18 cellular contexts compared by ENCODE assay signal in the genomic region with DNA sequence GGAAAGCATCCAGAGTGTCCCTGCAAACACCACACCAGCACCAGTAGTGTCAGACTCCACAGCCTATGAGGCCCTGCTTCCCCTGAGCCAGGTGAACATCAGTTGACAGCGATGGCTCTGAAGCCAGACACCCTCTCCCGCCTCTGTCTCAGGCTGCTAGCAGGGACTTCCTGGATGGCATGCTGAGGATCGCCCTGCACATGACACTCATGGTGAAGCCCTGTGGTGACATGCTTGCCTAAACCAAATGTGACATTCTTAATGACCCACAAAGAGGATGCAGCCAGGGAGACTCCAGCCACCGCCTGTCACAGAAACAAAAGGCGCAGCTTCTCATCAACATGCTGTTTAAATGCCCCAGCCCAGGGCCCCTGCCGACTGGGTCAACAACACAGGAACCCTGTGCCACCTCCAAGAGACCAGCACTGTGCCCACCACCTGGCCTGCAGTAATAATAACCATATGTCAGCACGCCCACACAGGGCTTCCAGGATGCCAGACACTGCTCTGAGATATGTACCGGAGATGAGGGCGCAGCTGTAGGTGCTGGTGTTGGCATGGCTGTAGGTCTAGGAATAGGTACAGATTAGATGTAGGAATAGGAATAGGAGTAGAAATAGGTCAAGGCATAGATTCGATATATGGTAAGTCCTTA.
DNase-seq lines count a peak whose midpoint lies in the region; ATAC-seq and TF ChIP-seq lines count a peak whose summit lies in the region.
"Had no signal": no experiment of that assay in that cellular context is flagged by ENCODE, and none has a peak within 500 bp of the region (broad histone marks: within the 10 kb centered on the region; RNA-seq: fewer than 3 reads in every experiment).

No MANE protein-coding gene starts in this region.

- H3K36me3 ChIP-seq in RWPE2 (ENCODE audit: low read depth), result no peaks in the 10 kb centered on the region
- H3K36me3 ChIP-seq: gastrocnemius medialis, uterus had no signal

- H3K27me3 Mint-ChIP-seq in activated CD4-positive, alpha-beta memory T cell treated with anti-CD3 and anti-CD28 coated beads, Interleukin-2, amount 10 ng/mL, durations not matched to agents 7 days and 5 days, result peaks cover 3% of the 10 kb centered on the region
- H3K27me3 Mint-ChIP-seq in activated CD4-positive, alpha-beta memory T cell treated with anti-CD3 and anti-CD28 coated beads for 36 hours, result peaks cover 3% of the 10 kb centered on the region
- H3K27me3 Mint-ChIP-seq in type B pancreatic cell, result peaks cover 27% of the 10 kb centered on the region
- peaks cover 9% of the 10 kb centered on the region for H3K27me3 Mint-ChIP-seq in activated CD4-positive, alpha-beta T cell treated with anti-CD3 and anti-CD28 coated beads for 36 hours

- POLR2A ChIA-PET in activated CD4-positive, alpha-beta memory T cell treated with anti-CD3 and anti-CD28 coated beads, Interleukin-2, amount 10 ng/mL, durations not matched to agents 7 days and 5 days (lab: Charles Lee), result no interaction called here
- POLR2A ChIA-PET in activated CD4-positive, alpha-beta memory T cell treated with anti-CD3 and anti-CD28 coated beads for 36 hours (lab: Charles Lee), result no interaction called here
- POLR2A ChIA-PET in activated CD4-positive, alpha-beta T cell treated with anti-CD3 and anti-CD28 coated beads for 36 hours (lab: Charles Lee), result no interaction called here

- H3K4me1 Mint-ChIP-seq in activated CD4-positive, alpha-beta memory T cell treated with anti-CD3 and anti-CD28 coated beads, Interleukin-2, amount 10 ng/mL, durations not matched to agents 7 days and 5 days, result no peaks in the 10 kb centered on the region
- H3K4me1 Mint-ChIP-seq in activated CD4-positive, alpha-beta memory T cell treated with anti-CD3 and anti-CD28 coated beads for 36 hours (ENCODE audit: low read depth), result no peaks in the 10 kb centered on the region
- no peaks in the 10 kb centered on the region for H3K4me1 Mint-ChIP-seq in type B pancreatic cell (ENCODE audit: unreplicated experiment)
- H3K4me1 Mint-ChIP-seq in activated CD4-positive, alpha-beta T cell treated with anti-CD3 and anti-CD28 coated beads for 36 hours, result no peaks in the 10 kb centered on the region
- H3K4me1 Mint-ChIP-seq: GM23338 had no signal

- no peak overlapping the region for H3K27ac Mint-ChIP-seq in activated CD4-positive, alpha-beta memory T cell treated with anti-CD3 and anti-CD28 coated beads, Interleukin-2, amount 10 ng/mL, durations not matched to agents 7 days and 5 days
- no peak overlapping the region for H3K27ac Mint-ChIP-seq in activated CD4-positive, alpha-beta memory T cell treated with anti-CD3 and anti-CD28 coated beads for 36 hours
- H3K27ac Mint-ChIP-seq in type B pancreatic cell, result no peak overlapping the region
- no peak overlapping the region for H3K27ac Mint-ChIP-seq in activated CD4-positive, alpha-beta T cell treated with anti-CD3 and anti-CD28 coated beads for 36 hours
- H3K27ac Mint-ChIP-seq: CD8-positive, alpha-beta T cell; GM23338; naive B cell had no signal

- no peaks in the 10 kb centered on the region for H3K9me3 Mint-ChIP-seq in activated CD4-positive, alpha-beta memory T cell treated with anti-CD3 and anti-CD28 coated beads, Interleukin-2, amount 10 ng/mL, durations not matched to agents 7 days and 5 days
- no peaks in the 10 kb centered on the region for H3K9me3 Mint-ChIP-seq in activated CD4-positive, alpha-beta memory T cell treated with anti-CD3 and anti-CD28 coated beads for 36 hours
- peaks cover 7% of the 10 kb centered on the region for H3K9me3 Mint-ChIP-seq in type B pancreatic cell
- no peaks in the 10 kb centered on the region for H3K9me3 Mint-ChIP-seq in activated CD4-positive, alpha-beta T cell treated with anti-CD3 and anti-CD28 coated beads for 36 hours (ENCODE audit: low read depth)
- H3K9me3 Mint-ChIP-seq: CD8-positive, alpha-beta T cell had no signal

- no peak overlapping the region for H3K4me3 Mint-ChIP-seq in activated CD4-positive, alpha-beta memory T cell treated with anti-CD3 and anti-CD28 coated beads, Interleukin-2, amount 10 ng/mL, durations not matched to agents 7 days and 5 days
- no peak overlapping the region for H3K4me3 Mint-ChIP-seq in activated CD4-positive, alpha-beta memory T cell treated with anti-CD3 and anti-CD28 coated beads for 36 hours
- no peak overlapping the region for H3K4me3 Mint-ChIP-seq in type B pancreatic cell
- no peak overlapping the region for H3K4me3 Mint-ChIP-seq in activated CD4-positive, alpha-beta T cell treated with anti-CD3 and anti-CD28 coated beads for 36 hours
- H3K4me3 Mint-ChIP-seq: CD8-positive, alpha-beta T cell; GM23338; naive B cell had no signal

- no peak overlapping the region for H3K4me3 ChIP-seq in RWPE2 (ENCODE audit: severe bottlenecking)
- H3K4me3 ChIP-seq: gastrocnemius medialis, GM23338, uterus had no signal

- no peak overlapping the region for H3K27ac ChIP-seq in RWPE2 (ENCODE audit: poor library complexity, severe bottlenecking)
- H3K27ac ChIP-seq: gastrocnemius medialis, uterus had no signal

- intact Hi-C loops in activated CD4-positive, alpha-beta memory T cell treated with anti-CD3 and anti-CD28 coated beads for 36 hours (cut with micrococcal nuclease), result no loop called here
- intact Hi-C loops in activated CD4-positive, alpha-beta T cell treated with anti-CD3 and anti-CD28 coated beads for 36 hours (cut with DNase I, micrococcal nuclease), result no loop called here

- peak; percentile 2 for DNase-seq in activated CD4-positive, alpha-beta memory T cell treated with anti-CD3 and anti-CD28 coated beads, Interleukin-2, amount 10 ng/mL, durations not matched to agents 7 days and 5 days
- no peak for DNase-seq in activated CD4-positive, alpha-beta memory T cell treated with anti-CD3 and anti-CD28 coated beads for 36 hours
- DNase-seq in RWPE2 (ENCODE audit: low spot score) (peak; percentile 24), left lobe of liver (ENCODE audit: low spot score) (peak; percentile 7), type B pancreatic cell (ENCODE audit: extremely low spot score, unreplicated experiment) (peak; percentile 53)
- no peak for DNase-seq in activated CD4-positive, alpha-beta T cell treated with anti-CD3 and anti-CD28 coated beads for 36 hours
- DNase-seq: amygdala; gastrocnemius medialis; KG1; naive B cell; NCI-H1092 treated with DMSO at 0.1 percent for 48 hours; NCI-H526 treated with DMSO at 0.1 percent for 48 hours; stimulated activated naive CD4-positive, alpha-beta T cell treated with Interleukin-2 at 50 U/mL for 16 hours had no signal

- TF ChIP-seq CTCF in RWPE2 (IDR thresholded peaks at IDR 0.05; ENCODE audit: poor library complexity, severe bottlenecking) (no peak), type B pancreatic cell (conservative IDR thresholded peaks at IDR 0.05) (no peak)

- ATAC-seq in RWPE2 (ENCODE audit: low read depth) (no peak), left lobe of liver (no peak), GM21786 (IDR thresholded peaks at IDR 0.05; ENCODE audit: unreplicated experiment) (no peak), GM21390 (IDR thresholded peaks at IDR 0.05; ENCODE audit: unreplicated experiment) (no peak)
- no peak for ATAC-seq in activated CD4-positive, alpha-beta T cell treated with anti-CD3 and anti-CD28 coated beads for 36 hours
- ATAC-seq: CD8-positive, alpha-beta T cell; gastrocnemius medialis; GM23338 had no signal

- no peaks in the 10 kb centered on the region for H3K27me3 ChIP-seq in RWPE2 (ENCODE audit: insufficient read depth, poor library complexity, severe bottlenecking)
- H3K27me3 ChIP-seq: gastrocnemius medialis, uterus had no signal

- CTCF ChIA-PET in activated CD4-positive, alpha-beta memory T cell treated with anti-CD3 and anti-CD28 coated beads, Interleukin-2, amount 10 ng/mL, durations not matched to agents 7 days and 5 days (lab: Charles Lee), result no interaction called here
- CTCF ChIA-PET in activated CD4-positive, alpha-beta memory T cell treated with anti-CD3 and anti-CD28 coated beads for 36 hours (lab: Charles Lee), result no interaction called here
- CTCF ChIA-PET in activated CD4-positive, alpha-beta T cell treated with anti-CD3 and anti-CD28 coated beads for 36 hours (lab: Charles Lee), result no interaction called here

- no peaks in the 10 kb centered on the region for H3K36me3 Mint-ChIP-seq in activated CD4-positive, alpha-beta memory T cell treated with anti-CD3 and anti-CD28 coated beads, Interleukin-2, amount 10 ng/mL, durations not matched to agents 7 days and 5 days (ENCODE audit: low read depth)
- H3K36me3 Mint-ChIP-seq in activated CD4-positive, alpha-beta memory T cell treated with anti-CD3 and anti-CD28 coated beads for 36 hours, result no peaks in the 10 kb centered on the region
- no peaks in the 10 kb centered on the region for H3K36me3 Mint-ChIP-seq in type B pancreatic cell
- no peaks in the 10 kb centered on the region for H3K36me3 Mint-ChIP-seq in activated CD4-positive, alpha-beta T cell treated with anti-CD3 and anti-CD28 coated beads for 36 hours (ENCODE audit: low read depth)
- H3K36me3 Mint-ChIP-seq: CD8-positive, alpha-beta T cell; naive B cell had no signal

- no peaks in the 10 kb centered on the region for H3K9me3 ChIP-seq in RWPE2 (ENCODE audit: severe bottlenecking)
- H3K9me3 ChIP-seq: gastrocnemius medialis, uterus had no signal

- no peaks in the 10 kb centered on the region for H3K4me1 ChIP-seq in RWPE2 (ENCODE audit: insufficient read depth, poor library complexity, severe bottlenecking)
- H3K4me1 ChIP-seq: gastrocnemius medialis, uterus had no signal

Comparison
In these comparisons a context has a peak if more than half of its experiments do, and no peak if none do; other contexts are left out.
1. DNase-seq: peak in activated CD4-positive, alpha-beta memory T cell treated with anti-CD3 and anti-CD28 coated beads, Interleukin-2, amount 10 ng/mL, durations not matched to agents 7 days and 5 days (single experiment), RWPE2 (single experiment), left lobe of liver (single experiment) and type B pancreatic cell (single experiment); none in activated CD4-positive, alpha-beta memory T cell treated with anti-CD3 and anti-CD28 coated beads for 36 hours (single experiment) and activated CD4-positive, alpha-beta T cell treated with anti-CD3 and anti-CD28 coated beads for 36 hours (single experiment).